ENCODE assay signal across 4 cellular contexts in the genomic region with DNA sequence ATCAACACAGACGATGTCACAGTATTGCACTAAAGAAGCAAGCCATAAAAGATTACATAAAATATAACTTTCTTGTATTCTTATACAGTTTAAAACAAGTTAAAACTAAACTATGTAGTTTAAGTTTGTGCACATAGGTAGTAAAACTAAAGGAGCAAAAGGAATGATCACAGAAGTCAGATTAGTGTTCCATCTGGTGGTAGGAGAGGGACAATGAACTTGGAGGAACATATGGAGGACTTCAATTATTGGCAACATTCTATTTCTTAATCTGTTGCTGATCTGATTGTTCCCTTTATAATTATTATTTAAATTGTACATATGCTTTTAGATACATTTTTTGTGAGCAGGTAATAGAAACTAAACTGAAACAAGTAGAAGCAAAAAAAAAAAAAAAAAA. TPM values are rescaled to one million over a fixed set of nuclear protein-coding genes. Genes with fewer than 3 reads are reported as not detected.
"Had no signal": no experiment of that assay in that cellular context is flagged by ENCODE, and none has a peak within 500 bp of the region (broad histone marks: within the 10 kb centered on the region; RNA-seq: fewer than 3 reads in every experiment).

No MANE protein-coding gene starts in this region.

RNA-seq across cellular contexts. Expression of a gene that starts 5.6 kb away (rescaled TPM):
- total RNA-seq: GM23248, H4, HepG2, HT1080 had no signal
- polyA plus RNA-seq: GM23248, HepG2 had no signal
